12 cellular contexts compared by ENCODE assay signal in the genomic region with DNA sequence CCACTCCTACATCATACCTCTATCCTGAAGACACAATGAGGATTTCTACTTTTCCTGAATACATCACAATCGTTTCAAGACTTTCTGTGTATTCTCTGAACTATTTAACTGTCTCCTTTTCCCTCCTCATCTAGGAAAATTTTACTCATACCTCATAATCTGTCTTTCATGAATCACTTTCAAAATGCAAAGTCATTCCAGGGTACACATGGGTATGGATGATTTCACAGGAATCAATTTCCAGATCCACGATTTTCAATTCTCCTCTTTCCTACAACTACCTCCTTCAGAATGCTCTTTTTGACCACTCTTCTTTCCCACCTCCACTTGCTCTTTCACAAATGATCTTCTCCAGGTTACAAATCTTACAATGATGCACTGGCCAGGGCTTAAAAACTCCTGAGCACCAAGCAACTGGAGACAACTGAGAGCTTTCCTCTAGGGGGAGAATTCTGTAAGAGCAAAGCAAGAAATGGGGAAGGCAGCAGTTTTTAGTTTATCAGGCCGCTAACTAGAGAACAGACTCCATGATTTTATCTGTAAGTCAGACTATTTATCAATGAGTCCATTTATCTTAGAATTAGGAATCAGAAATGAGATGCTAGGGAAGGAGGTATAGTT.
DNase-seq lines count a peak whose midpoint lies in the region; TF ChIP-seq lines count a peak whose summit lies in the region.
"Had no signal": no experiment of that assay in that cellular context is flagged by ENCODE, and none has a peak within 500 bp of the region (broad histone marks: within the 10 kb centered on the region; RNA-seq: fewer than 3 reads in every experiment).

No MANE protein-coding gene starts in this region.

- H3K4me3 Mint-ChIP-seq in chondrocyte (ENCODE audit: unreplicated experiment): no peak overlapping the region
- H3K4me3 Mint-ChIP-seq: dendritic cell treated with granulocyte-macrophage colony-stimulating factor and Interleukin-4, amounts not matched to agents 40 ng/mL and 50 ng/mL, for 4 days; naive thymus-derived CD8-positive, alpha-beta T cell had no signal

- H3K27me3 ChIP-seq in smooth muscle cell (ENCODE audit: low read depth): no peaks in the 10 kb centered on the region
- H3K27me3 ChIP-seq: tibial artery had no signal

- no peak overlapping the region for H2AFZ ChIP-seq in smooth muscle cell (ENCODE audit: low read depth)

- no peaks in the 10 kb centered on the region for H3F3A ChIP-seq in smooth muscle cell (ENCODE audit: low read depth)

- 78% methylated on average over 3 of the region's 3 CpGs for WGBS in smooth muscle cell (ENCODE audit: low lambda C conversion rate)

- H3K27ac ChIP-seq in smooth muscle cell (ENCODE audit: low read depth): peak overlapping the region; percentile 69
- H3K27ac ChIP-seq: tibial artery had no signal

- H3K4me1 ChIP-seq in smooth muscle cell (ENCODE audit: low read depth): peaks cover 3% of the 10 kb centered on the region

- no peak overlapping the region for H3K4me3 ChIP-seq in smooth muscle cell
- H3K4me3 ChIP-seq: tibial artery had no signal

- no peak overlapping the region for H3K9ac ChIP-seq in smooth muscle cell (ENCODE audit: low read depth)

- H3K79me2 ChIP-seq in smooth muscle cell (ENCODE audit: low read depth): peaks cover 94% of the 10 kb centered on the region

- peak; percentile 9 for DNase-seq in EH (ENCODE audit: low read depth)
- DNase-seq in NCI-H460 (ENCODE audit: extremely low read depth, low read depth): peak; percentile 46
- DNase-seq in chondrocyte (ENCODE audit: low spot score): no peak
- no peak for DNase-seq in smooth muscle cell (lab: John Stamatoyannopoulos, UW; ENCODE audit: unreplicated experiment)
- DNase-seq in mucosa of gallbladder (ENCODE audit: low spot score): no peak
- no peak for DNase-seq in D341Med (ENCODE audit: low spot score)
- no peak for DNase-seq in NCI-H146 (lab: John Stamatoyannopoulos, UW)
- DNase-seq: naive thymus-derived CD8-positive, alpha-beta T cell; NCI-H1417 treated with DMSO at 0.1 percent for 48 hours; NCI-H446 treated with DMSO at 0.1 percent for 48 hours; tibial artery had no signal

- H3K9me3 Mint-ChIP-seq in chondrocyte (ENCODE audit: low read depth): peaks cover 4% of the 10 kb centered on the region
- H3K9me3 Mint-ChIP-seq: dendritic cell treated with granulocyte-macrophage colony-stimulating factor and Interleukin-4, amounts not matched to agents 40 ng/mL and 50 ng/mL, for 4 days had no signal

- peaks cover 90% of the 10 kb centered on the region for H4K20me1 ChIP-seq in smooth muscle cell (ENCODE audit: low read depth)

- no peaks in the 10 kb centered on the region for H3K36me3 ChIP-seq in smooth muscle cell (ENCODE audit: low read depth)
- H3K36me3 ChIP-seq: tibial artery had no signal

- no peaks in the 10 kb centered on the region for H3K27me3 Mint-ChIP-seq in chondrocyte (ENCODE audit: low read depth)
- H3K27me3 Mint-ChIP-seq: dendritic cell treated with granulocyte-macrophage colony-stimulating factor and Interleukin-4, amounts not matched to agents 40 ng/mL and 50 ng/mL, for 4 days; naive thymus-derived CD8-positive, alpha-beta T cell had no signal

- peaks cover 50% of the 10 kb centered on the region for H3K4me1 Mint-ChIP-seq in chondrocyte (ENCODE audit: low read depth)

- H3K27ac Mint-ChIP-seq in chondrocyte (ENCODE audit: unreplicated experiment): peak overlapping the region; percentile 55
- H3K27ac Mint-ChIP-seq: dendritic cell treated with granulocyte-macrophage colony-stimulating factor and Interleukin-4, amounts not matched to agents 40 ng/mL and 50 ng/mL, for 4 days; naive thymus-derived CD8-positive, alpha-beta T cell had no signal

- TF ChIP-seq CTCF in chondrocyte (IDR thresholded peaks at IDR 0.05): peak; percentile 27
- TF ChIP-seq CTCF in smooth muscle cell (IDR thresholded peaks at IDR 0.05; ENCODE audit: borderline replicate concordance, insufficient read depth, poor library complexity, severe bottlenecking): no peak

- H3K36me3 Mint-ChIP-seq in chondrocyte (ENCODE audit: low read depth): no peaks in the 10 kb centered on the region

- H3K4me2 ChIP-seq in smooth muscle cell: no peak overlapping the region

- no peaks in the 10 kb centered on the region for H3K9me3 ChIP-seq in smooth muscle cell (replicated peaks; ENCODE audit: low read depth)
- H3K9me3 ChIP-seq: tibial artery had no signal

Comparison
In these comparisons a context has a peak if more than half of its experiments do, and no peak if none do; other contexts are left out.
1. DNase-seq: peak in EH (single experiment) and NCI-H460 (single experiment); none in chondrocyte (single experiment), smooth muscle cell (single experiment), mucosa of gallbladder (single experiment), D341Med (single experiment) and NCI-H146 (single experiment).